In the genomic region with DNA sequence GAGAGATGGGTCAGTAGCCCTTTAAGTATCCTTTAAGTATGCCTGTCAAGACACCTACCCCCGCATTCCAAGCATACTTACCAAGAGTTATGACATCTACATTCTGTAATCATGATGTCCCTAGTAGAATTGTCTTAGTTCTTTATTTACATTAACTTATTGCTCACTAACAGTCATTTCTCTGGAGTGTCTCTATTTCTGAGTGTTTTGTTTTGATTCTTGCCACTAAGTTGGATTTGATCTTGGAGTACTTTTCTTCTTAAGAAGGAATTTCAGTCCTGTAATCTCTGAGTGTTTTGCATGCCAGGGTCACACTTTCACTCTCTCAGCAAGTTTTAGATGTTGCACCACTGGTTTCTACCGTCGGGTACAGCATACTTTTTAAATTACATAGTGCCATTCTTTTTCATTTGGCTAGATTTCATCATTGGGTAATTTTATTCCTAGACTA, we compare ENCODE assay signal across 12 cellular contexts.
DNase-seq lines count a peak whose midpoint lies in the region; TF ChIP-seq lines count a peak whose summit lies in the region.
"Had no signal": no experiment of that assay in that cellular context is flagged by ENCODE, and none has a peak within 500 bp of the region (broad histone marks: within the 10 kb centered on the region; RNA-seq: fewer than 3 reads in every experiment).

No MANE protein-coding gene starts in this region.

- no peak overlapping the region for H3K4me3 ChIP-seq in epithelial cell of esophagus (ENCODE audit: low read length)
- H3K4me3 ChIP-seq: HAP-1, prostate gland had no signal

- H3K36me3 Mint-ChIP-seq in nephron (ENCODE audit: low read depth): no peaks in the 10 kb centered on the region

- peak overlapping the region in 1 of 3 experiments; percentile 6 for H3K4me3 Mint-ChIP-seq in nephron

- peak; percentile 71 for DNase-seq in AG20443 (ENCODE audit: low spot score)
- peak; percentile 51 for DNase-seq in NCI-H460 (ENCODE audit: extremely low read depth, low read depth)
- DNase-seq in epithelial cell of esophagus (ENCODE audit: low read depth): peak; percentile 91
- DNase-seq in NCI-H748 treated with DMSO at 0.1 percent for 48 hours (lab: John Stamatoyannopoulos, UW): no peak
- DNase-seq in SK-N-DZ (ENCODE audit: low spot score): no peak
- no peak for DNase-seq in dermis blood vessel endothelial cell
- DNase-seq in NCI-H146 (lab: John Stamatoyannopoulos, UW): no peak
- DNase-seq: activated T-cell treated with anti-CD3 and anti-CD28 coated beads for 4 hours, cerebellar nuclear complex had no signal

- peaks cover 2% of the 10 kb centered on the region for H3K9me3 Mint-ChIP-seq in nephron

- H3K27ac Mint-ChIP-seq in nephron: peak overlapping the region; percentile 83 to 92 (median 87)

- TF ChIP-seq CTCF in epithelial cell of esophagus (IDR thresholded peaks at IDR 0.05; ENCODE audit: insufficient read depth, low read depth, low read length, missing control alignments) (no peak), nephron (IDR thresholded peaks at IDR 0.05; ENCODE audit: unreplicated experiment in 3 of 3) (no peak)

- H3K4me1 Mint-ChIP-seq in nephron: peaks cover 27% of the 10 kb centered on the region

- no peaks in the 10 kb centered on the region for H3K27me3 Mint-ChIP-seq in nephron (ENCODE audit: low read depth)

Comparison
In these comparisons a context has a peak if more than half of its experiments do, and no peak if none do; other contexts are left out.
1. DNase-seq: peak in AG20443 (single experiment), NCI-H460 (single experiment) and epithelial cell of esophagus (single experiment); none in NCI-H748 treated with DMSO at 0.1 percent for 48 hours (single experiment), SK-N-DZ (single experiment), dermis blood vessel endothelial cell (single experiment) and NCI-H146 (single experiment).